ENCODE assay signal across 11 cellular contexts in genomic region chr1:31912839-31913239, GRCh38. TPM values are rescaled to one million over a fixed set of nuclear protein-coding genes. Genes with fewer than 3 reads are reported as not detected.
DNase-seq lines count a peak whose midpoint lies in the region; ATAC-seq and TF ChIP-seq lines count a peak whose summit lies in the region.
"Had no signal": no experiment of that assay in that cellular context is flagged by ENCODE, and none has a peak within 500 bp of the region (broad histone marks: within the 10 kb centered on the region; RNA-seq: fewer than 3 reads in every experiment).

No MANE protein-coding gene starts in this region.

- TF ChIP-seq CTCF in RWPE1 (conservative IDR thresholded peaks at IDR 0.05; ENCODE audit: low read depth): no peak

- no peak overlapping the region for H3K4me3 Mint-ChIP-seq in activated naive CD4-positive, alpha-beta T cell treated with anti-CD3 and anti-CD28 coated beads, Interleukin-2, amount 10 ng/mL, durations not matched to agents 7 days and 5 days
- H3K4me3 Mint-ChIP-seq in activated naive CD8-positive, alpha-beta T cell treated with anti-CD3 and anti-CD28 coated beads for 36 hours: no peak overlapping the region
- H3K4me3 Mint-ChIP-seq: WTC11 had no signal

- H3K36me3 Mint-ChIP-seq in activated naive CD4-positive, alpha-beta T cell treated with anti-CD3 and anti-CD28 coated beads, Interleukin-2, amount 50 U/mL, for 72 hours: peaks cover 20 to 64% of the 10 kb centered on the region in 2 donors
- H3K36me3 Mint-ChIP-seq in activated naive CD4-positive, alpha-beta T cell treated with anti-CD3 and anti-CD28 coated beads, Interleukin-2, amount 10 ng/mL, durations not matched to agents 7 days and 5 days: peaks cover 77% of the 10 kb centered on the region
- H3K36me3 Mint-ChIP-seq in activated naive CD8-positive, alpha-beta T cell treated with anti-CD3 and anti-CD28 coated beads for 36 hours: peaks cover 66% of the 10 kb centered on the region

- H3K27ac Mint-ChIP-seq in activated naive CD4-positive, alpha-beta T cell treated with anti-CD3 and anti-CD28 coated beads, Interleukin-2, amount 50 U/mL, for 72 hours: peak overlapping the region in 1 of 2 donors; percentile 97
- H3K27ac Mint-ChIP-seq in activated naive CD4-positive, alpha-beta T cell treated with anti-CD3 and anti-CD28 coated beads, Interleukin-2, amount 10 ng/mL, durations not matched to agents 7 days and 5 days: no peak overlapping the region
- H3K27ac Mint-ChIP-seq in activated naive CD8-positive, alpha-beta T cell treated with anti-CD3 and anti-CD28 coated beads for 36 hours: peak overlapping the region; percentile 67
- H3K27ac Mint-ChIP-seq: WTC11 had no signal

- CTCF ChIA-PET in activated naive CD4-positive, alpha-beta T cell treated with anti-CD3 and anti-CD28 coated beads, Interleukin-2, amount 10 ng/mL, durations not matched to agents 7 days and 5 days (lab: Charles Lee): interaction anchor here (0.7 to 3.2 kb wide), 3 partner anchors 11 to 96 kb away, joined by 3 to 22 read pairs (median 10); no protein-coding TSS in a partner anchor
- CTCF ChIA-PET in RWPE1 (lab: Yijun Ruan, JAX): no interaction called here

- peaks cover 52% of the 10 kb centered on the region for H3K4me1 Mint-ChIP-seq in activated naive CD4-positive, alpha-beta T cell treated with anti-CD3 and anti-CD28 coated beads, Interleukin-2, amount 10 ng/mL, durations not matched to agents 7 days and 5 days
- H3K4me1 Mint-ChIP-seq in activated naive CD8-positive, alpha-beta T cell treated with anti-CD3 and anti-CD28 coated beads for 36 hours: peaks cover 50% of the 10 kb centered on the region
- H3K4me1 Mint-ChIP-seq: WTC11 had no signal

- H3K9me3 Mint-ChIP-seq in activated naive CD4-positive, alpha-beta T cell treated with anti-CD3 and anti-CD28 coated beads, Interleukin-2, amount 50 U/mL, for 72 hours: no peaks in the 10 kb centered on the region
- H3K9me3 Mint-ChIP-seq in activated naive CD4-positive, alpha-beta T cell treated with anti-CD3 and anti-CD28 coated beads, Interleukin-2, amount 10 ng/mL, durations not matched to agents 7 days and 5 days: no peaks in the 10 kb centered on the region
- no peaks in the 10 kb centered on the region for H3K9me3 Mint-ChIP-seq in activated naive CD8-positive, alpha-beta T cell treated with anti-CD3 and anti-CD28 coated beads for 36 hours
- H3K9me3 Mint-ChIP-seq: WTC11 had no signal

- no peak for DNase-seq in activated naive CD4-positive, alpha-beta T cell treated with anti-CD3 and anti-CD28 coated beads, Interleukin-2, amount 50 U/mL, for 72 hours (ENCODE audit: low spot score in 2 of 2)
- no peak for DNase-seq in activated naive CD4-positive, alpha-beta T cell treated with anti-CD3 and anti-CD28 coated beads, Interleukin-2, amount 10 ng/mL, durations not matched to agents 7 days and 5 days
- DNase-seq in NCI-H1417 treated with DMSO at 0.1 percent for 48 hours (lab: John Stamatoyannopoulos, UW) (peak; percentile 99), caudate nucleus (lab: John Stamatoyannopoulos, UW) (no peak), islet precursor cell (no peak), RWPE1 (ENCODE audit: low spot score) (no peak)
- DNase-seq in activated naive CD8-positive, alpha-beta T cell treated with anti-CD3 and anti-CD28 coated beads for 36 hours: no peak
- DNase-seq in activated effector memory CD4-positive, alpha-beta T cell treated with Interleukin-2 at 50 U/mL for 16 hours: no peak
- DNase-seq: amygdala, NCI-H2029 treated with DMSO at 0.1 percent for 48 hours had no signal

- H3K27ac ChIP-seq in caudate nucleus (ENCODE audit: low read depth, low read length) (no peak overlapping the region), RWPE1 (no peak overlapping the region)

- H3K27me3 Mint-ChIP-seq in activated naive CD4-positive, alpha-beta T cell treated with anti-CD3 and anti-CD28 coated beads, Interleukin-2, amount 10 ng/mL, durations not matched to agents 7 days and 5 days: no peaks in the 10 kb centered on the region
- H3K27me3 Mint-ChIP-seq in activated naive CD8-positive, alpha-beta T cell treated with anti-CD3 and anti-CD28 coated beads for 36 hours: no peaks in the 10 kb centered on the region

- ATAC-seq in activated naive CD4-positive, alpha-beta T cell treated with anti-CD3 and anti-CD28 coated beads, Interleukin-2, amount 50 U/mL, for 72 hours: peak; percentile 67 to 83
- ATAC-seq: WTC11 had no signal

- POLR2A ChIA-PET in RWPE1 (lab: Yijun Ruan, JAX; ENCODE audit: low non-redundant PET): no interaction called here

RNA-seq across cellular contexts. Expression of gene PTP4A2, which starts 25.3 kb away (rescaled TPM):
- 100 to 1,000 TPM; 216 to 408 TPM for total RNA-seq in activated naive CD4-positive, alpha-beta T cell treated with anti-CD3 and anti-CD28 coated beads, Interleukin-2, amount 50 U/mL, for 72 hours
- 100 to 1,000 TPM; 342 to 357 TPM for total RNA-seq in activated naive CD8-positive, alpha-beta T cell treated with anti-CD3 and anti-CD28 coated beads for 36 hours
